ENCODE assay signal across 1 cellular context in the genomic region with DNA sequence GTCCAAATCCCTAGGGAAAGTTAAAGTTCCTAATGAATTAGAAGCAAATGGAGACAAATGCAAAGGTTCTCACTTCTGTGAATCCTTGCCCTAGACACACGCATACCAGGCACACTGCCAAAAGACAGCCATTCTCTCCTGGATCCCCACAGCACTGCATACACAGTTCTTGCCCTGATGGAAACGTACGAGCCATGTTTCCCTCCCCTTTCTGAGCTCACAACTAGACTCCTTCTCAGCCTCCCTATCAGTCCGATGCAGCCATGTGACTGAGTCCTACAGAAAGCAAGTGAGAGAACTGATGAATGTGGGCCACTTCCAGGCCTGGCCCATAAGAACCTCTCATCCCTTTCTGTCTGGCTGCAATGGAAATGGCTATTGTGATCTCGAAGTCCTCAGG.
TF ChIP-seq lines count a peak whose summit lies in the region.

No MANE protein-coding gene starts in this region.

TF ChIP-seq in HepG2, 621 proteins besides CTCF, POLR2A, EP300 and RAD21 (continued from another document):
- TF ChIP-seq, protein P1, sequence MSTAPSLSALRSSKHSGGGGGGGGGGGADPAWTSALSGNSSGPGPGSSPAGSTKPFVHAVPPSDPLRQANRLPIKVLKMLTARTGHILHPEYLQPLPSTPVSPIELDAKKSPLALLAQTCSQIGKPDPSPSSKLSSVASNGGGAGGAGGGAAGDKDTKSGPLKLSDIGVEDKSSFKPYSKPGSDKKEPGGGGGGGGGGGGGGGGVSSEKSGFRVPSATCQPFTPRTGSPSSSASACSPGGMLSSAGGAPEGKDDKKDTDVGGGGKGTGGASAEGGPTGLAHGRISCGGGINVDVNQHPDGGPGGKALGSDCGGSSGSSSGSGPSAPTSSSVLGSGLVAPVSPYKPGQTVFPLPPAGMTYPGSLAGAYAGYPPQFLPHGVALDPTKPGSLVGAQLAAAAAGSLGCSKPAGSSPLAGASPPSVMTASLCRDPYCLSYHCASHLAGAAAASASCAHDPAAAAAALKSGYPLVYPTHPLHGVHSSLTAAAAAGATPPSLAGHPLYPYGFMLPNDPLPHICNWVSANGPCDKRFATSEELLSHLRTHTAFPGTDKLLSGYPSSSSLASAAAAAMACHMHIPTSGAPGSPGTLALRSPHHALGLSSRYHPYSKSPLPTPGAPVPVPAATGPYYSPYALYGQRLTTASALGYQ (CRISPR knock-in tag; IDR thresholded peaks at IDR 0.05), result no peak
- no peak for TF ChIP-seq WIZ (CRISPR knock-in tag; IDR thresholded peaks at IDR 0.05)
- TF ChIP-seq ZBTB20 (CRISPR knock-in tag; IDR thresholded peaks at IDR 0.05; ENCODE audit: borderline replicate concordance, low read depth), result no peak
- no peak for TF ChIP-seq ZNF256 (CRISPR knock-in tag; conservative IDR thresholded peaks at IDR 0.05)
- TF ChIP-seq, protein P2, sequence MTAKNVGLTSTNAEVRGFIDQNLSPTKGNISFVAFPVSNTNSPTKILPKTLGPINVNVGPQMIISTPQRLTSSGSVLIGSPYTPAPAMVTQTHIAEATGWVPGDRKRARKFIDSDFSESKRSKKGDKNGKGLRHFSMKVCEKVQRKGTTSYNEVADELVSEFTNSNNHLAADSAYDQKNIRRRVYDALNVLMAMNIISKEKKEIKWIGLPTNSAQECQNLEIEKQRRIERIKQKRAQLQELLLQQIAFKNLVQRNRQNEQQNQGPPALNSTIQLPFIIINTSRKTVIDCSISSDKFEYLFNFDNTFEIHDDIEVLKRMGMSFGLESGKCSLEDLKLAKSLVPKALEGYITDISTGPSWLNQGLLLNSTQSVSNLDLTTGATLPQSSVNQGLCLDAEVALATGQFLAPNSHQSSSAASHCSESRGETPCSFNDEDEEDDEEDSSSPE (CRISPR knock-in tag; IDR thresholded peaks at IDR 0.05), result no peak
- TF ChIP-seq ZBTB7A (CRISPR knock-in tag; IDR thresholded peaks at IDR 0.05), result no peak
- TF ChIP-seq ARHGAP35 (CRISPR knock-in tag; IDR thresholded peaks at IDR 0.05; ENCODE audit: borderline replicate concordance), result no peak
- TF ChIP-seq, protein P3, sequence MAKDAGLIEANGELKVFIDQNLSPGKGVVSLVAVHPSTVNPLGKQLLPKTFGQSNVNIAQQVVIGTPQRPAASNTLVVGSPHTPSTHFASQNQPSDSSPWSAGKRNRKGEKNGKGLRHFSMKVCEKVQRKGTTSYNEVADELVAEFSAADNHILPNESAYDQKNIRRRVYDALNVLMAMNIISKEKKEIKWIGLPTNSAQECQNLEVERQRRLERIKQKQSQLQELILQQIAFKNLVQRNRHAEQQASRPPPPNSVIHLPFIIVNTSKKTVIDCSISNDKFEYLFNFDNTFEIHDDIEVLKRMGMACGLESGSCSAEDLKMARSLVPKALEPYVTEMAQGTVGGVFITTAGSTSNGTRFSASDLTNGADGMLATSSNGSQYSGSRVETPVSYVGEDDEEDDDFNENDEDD (CRISPR knock-in tag; IDR thresholded peaks at IDR 0.05; ENCODE audit: borderline replicate concordance), result no peak
- TF ChIP-seq, protein P4, sequence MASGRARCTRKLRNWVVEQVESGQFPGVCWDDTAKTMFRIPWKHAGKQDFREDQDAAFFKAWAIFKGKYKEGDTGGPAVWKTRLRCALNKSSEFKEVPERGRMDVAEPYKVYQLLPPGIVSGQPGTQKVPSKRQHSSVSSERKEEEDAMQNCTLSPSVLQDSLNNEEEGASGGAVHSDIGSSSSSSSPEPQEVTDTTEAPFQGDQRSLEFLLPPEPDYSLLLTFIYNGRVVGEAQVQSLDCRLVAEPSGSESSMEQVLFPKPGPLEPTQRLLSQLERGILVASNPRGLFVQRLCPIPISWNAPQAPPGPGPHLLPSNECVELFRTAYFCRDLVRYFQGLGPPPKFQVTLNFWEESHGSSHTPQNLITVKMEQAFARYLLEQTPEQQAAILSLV (CRISPR knock-in tag; IDR thresholded peaks at IDR 0.05; ENCODE audit: borderline replicate concordance), result no peak
- no peak for TF ChIP-seq ZNF274 (CRISPR knock-in tag; IDR thresholded peaks at IDR 0.05)
- no peak for TF ChIP-seq ZBTB3 (CRISPR knock-in tag; IDR thresholded peaks at IDR 0.05; ENCODE audit: borderline replicate concordance, low read depth)
- TF ChIP-seq, protein P5, sequence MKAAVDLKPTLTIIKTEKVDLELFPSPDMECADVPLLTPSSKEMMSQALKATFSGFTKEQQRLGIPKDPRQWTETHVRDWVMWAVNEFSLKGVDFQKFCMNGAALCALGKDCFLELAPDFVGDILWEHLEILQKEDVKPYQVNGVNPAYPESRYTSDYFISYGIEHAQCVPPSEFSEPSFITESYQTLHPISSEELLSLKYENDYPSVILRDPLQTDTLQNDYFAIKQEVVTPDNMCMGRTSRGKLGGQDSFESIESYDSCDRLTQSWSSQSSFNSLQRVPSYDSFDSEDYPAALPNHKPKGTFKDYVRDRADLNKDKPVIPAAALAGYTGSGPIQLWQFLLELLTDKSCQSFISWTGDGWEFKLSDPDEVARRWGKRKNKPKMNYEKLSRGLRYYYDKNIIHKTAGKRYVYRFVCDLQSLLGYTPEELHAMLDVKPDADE (CRISPR knock-in tag; IDR thresholded peaks at IDR 0.05), result no peak
- no peak for TF ChIP-seq ZNF337 (CRISPR knock-in tag; IDR thresholded peaks at IDR 0.05; ENCODE audit: borderline replicate concordance, low read depth)
- TF ChIP-seq, protein P6, sequence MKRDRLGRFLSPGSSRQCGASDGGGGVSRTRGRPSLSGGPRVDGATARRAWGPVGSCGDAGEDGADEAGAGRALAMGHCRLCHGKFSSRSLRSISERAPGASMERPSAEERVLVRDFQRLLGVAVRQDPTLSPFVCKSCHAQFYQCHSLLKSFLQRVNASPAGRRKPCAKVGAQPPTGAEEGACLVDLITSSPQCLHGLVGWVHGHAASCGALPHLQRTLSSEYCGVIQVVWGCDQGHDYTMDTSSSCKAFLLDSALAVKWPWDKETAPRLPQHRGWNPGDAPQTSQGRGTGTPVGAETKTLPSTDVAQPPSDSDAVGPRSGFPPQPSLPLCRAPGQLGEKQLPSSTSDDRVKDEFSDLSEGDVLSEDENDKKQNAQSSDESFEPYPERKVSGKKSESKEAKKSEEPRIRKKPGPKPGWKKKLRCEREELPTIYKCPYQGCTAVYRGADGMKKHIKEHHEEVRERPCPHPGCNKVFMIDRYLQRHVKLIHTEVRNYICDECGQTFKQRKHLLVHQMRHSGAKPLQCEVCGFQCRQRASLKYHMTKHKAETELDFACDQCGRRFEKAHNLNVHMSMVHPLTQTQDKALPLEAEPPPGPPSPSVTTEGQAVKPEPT (CRISPR knock-in tag; IDR thresholded peaks at IDR 0.05; ENCODE audit: low read depth), result no peak
- TF ChIP-seq GATAD1 (CRISPR knock-in tag; IDR thresholded peaks at IDR 0.05), result no peak
